ENCODE assay signal across 11 cellular contexts in the genomic region with DNA sequence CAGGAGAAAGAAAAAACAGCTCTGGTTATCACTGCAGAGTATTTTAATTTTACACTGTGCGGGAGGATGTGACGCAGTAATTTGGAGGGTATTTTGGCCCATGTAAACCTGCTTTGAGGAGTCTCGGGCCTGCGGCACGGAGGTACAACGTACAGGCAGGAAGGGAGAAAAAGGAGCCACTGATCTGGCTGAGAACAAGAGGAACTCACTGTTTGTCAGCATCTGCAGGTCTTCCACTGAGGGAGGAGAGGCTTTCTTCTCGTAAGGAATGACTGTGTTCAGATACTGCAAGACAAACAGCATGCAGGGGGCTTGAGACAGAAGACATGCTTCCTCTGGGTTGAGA. TPM values are rescaled to one million over a fixed set of nuclear protein-coding genes. Genes with fewer than 3 reads are reported as not detected.
A peak's percentile ranks its signal among the peaks of the same experiment; 100 is the strongest.
DNase-seq lines count a peak whose midpoint lies in the region; ATAC-seq and TF ChIP-seq lines count a peak whose summit lies in the region.
"Had no signal": no experiment of that assay in that cellular context is flagged by ENCODE, and none has a peak within 500 bp of the region (broad histone marks: within the 10 kb centered on the region; RNA-seq: fewer than 3 reads in every experiment).

No MANE protein-coding gene starts in this region.

- intact Hi-C loops in tibial artery (cut with DNase I; ENCODE audit: low total_unique reads) = no loop called here
- intact Hi-C loops in CD8-positive, alpha-beta T cell (cut with DNase I, micrococcal nuclease) = loop anchor here in 1 of 2 experiments (10.0 kb wide), 1 partner anchor 487 kb away; no protein-coding TSS in a partner anchor
- intact Hi-C loops in lower leg skin (cut with DNase I; ENCODE audit: low total_unique reads) = no loop called here

- no peak for ATAC-seq in lung (ENCODE audit: insufficient read depth, low FRiP score)
- no peak for ATAC-seq in CD8-positive, alpha-beta T cell

- POLR2A ChIA-PET in CD8-positive, alpha-beta T cell (lab: Charles Lee) = no interaction called here

- no peak overlapping the region for H3K27ac ChIP-seq in OCI-LY3 (ENCODE audit: low read length)
- H3K27ac ChIP-seq in lung (ENCODE audit: low read depth in 1 of 2, low read length in 1 of 2) = peak overlapping the region; percentile 58 to 84
- peak overlapping the region; percentile 61 to 69 for H3K27ac ChIP-seq in tibial artery
- no peak overlapping the region for H3K27ac ChIP-seq in CD8-positive, alpha-beta T cell (ENCODE audit: low read depth, low read length)

- no peak overlapping the region for H3K27ac Mint-ChIP-seq in CD8-positive, alpha-beta T cell
- H3K27ac Mint-ChIP-seq: memory B cell had no signal

- no peaks in the 10 kb centered on the region for H3K9me3 ChIP-seq in OCI-LY3 (ENCODE audit: insufficient read depth, low read length)
- H3K9me3 ChIP-seq in endocrine pancreas (ENCODE audit: control insufficient read depth, low read length) = no peaks in the 10 kb centered on the region
- no peaks in the 10 kb centered on the region for H3K9me3 ChIP-seq in lung (ENCODE audit: control insufficient read depth in 2 of 2, insufficient read depth in 1 of 2, low read length in 1 of 2)
- no peaks in the 10 kb centered on the region for H3K9me3 ChIP-seq in tibial artery
- no peaks in the 10 kb centered on the region for H3K9me3 ChIP-seq in CD8-positive, alpha-beta T cell (ENCODE audit: low read length)
- H3K9me3 ChIP-seq: BLaER1 treated with 17β-estradiol and CSF1 and Interleukin-3, amounts not matched to agents 10 nM and 100 nM; pancreas had no signal

- no peak for DNase-seq in lung (ENCODE audit: low spot score)
- DNase-seq in tibial artery = peak in 1 of 2 donors; percentile 27
- no peak for DNase-seq in CD8-positive, alpha-beta T cell
- DNase-seq in NCI-H1105 treated with DMSO at 0.1 percent for 48 hours (lab: John Stamatoyannopoulos, UW) = no peak
- DNase-seq in lower leg skin (ENCODE audit: low spot score in 2 of 2) = no peak
- DNase-seq: NCI-H1436 treated with DMSO at 0.1 percent for 48 hours had no signal

- H3K9me3 Mint-ChIP-seq in CD8-positive, alpha-beta T cell = no peaks in the 10 kb centered on the region
- H3K9me3 Mint-ChIP-seq: memory B cell had no signal

- H3K4me1 Mint-ChIP-seq in CD8-positive, alpha-beta T cell (ENCODE audit: low read depth) = peaks cover 4% of the 10 kb centered on the region
- H3K4me1 Mint-ChIP-seq: memory B cell had no signal

- no peak overlapping the region for H3K4me3 Mint-ChIP-seq in CD8-positive, alpha-beta T cell
- H3K4me3 Mint-ChIP-seq: memory B cell had no signal

- peak overlapping the region; percentile 98; the same call in 1 of the 2 replicates for H2AFZ ChIP-seq in OCI-LY3 (ENCODE audit: low read depth, low read length)

- H3K9ac ChIP-seq in OCI-LY3 (ENCODE audit: low read length) (no peak overlapping the region), endocrine pancreas (ENCODE audit: control insufficient read depth, insufficient read depth, low read length) (peak overlapping the region; percentile 31)

- H3K4me3 ChIP-seq in OCI-LY3 (ENCODE audit: low read length) = no peak overlapping the region
- no peak overlapping the region for H3K4me3 ChIP-seq in endocrine pancreas (ENCODE audit: control insufficient read depth, insufficient read depth, low read length)
- H3K4me3 ChIP-seq in lung = no peak overlapping the region
- H3K4me3 ChIP-seq in tibial artery = no peak overlapping the region
- no peak overlapping the region for H3K4me3 ChIP-seq in CD8-positive, alpha-beta T cell (ENCODE audit: low read depth, low read length)
- H3K4me3 ChIP-seq in lower leg skin (ENCODE audit: low read depth, poor library complexity, severe bottlenecking) = no peak overlapping the region
- H3K4me3 ChIP-seq: pancreas had no signal

- no peaks in the 10 kb centered on the region for H3K79me2 ChIP-seq in OCI-LY3 (ENCODE audit: low read length)

- H3K4me1 ChIP-seq in OCI-LY3 (ENCODE audit: low read length) (0 out of 2 replicates have a peak, but pooled peaks cover 6% of the 10 kb centered on the region), endocrine pancreas (ENCODE audit: control insufficient read depth, insufficient read depth, low read length) (no peaks in the 10 kb centered on the region), lung (ENCODE audit: control insufficient read depth in 2 of 2, insufficient read depth in 2 of 2, low read length in 2 of 2) (peaks cover 9 to 10% of the 10 kb centered on the region in 2 donors), tibial artery (peaks cover 0 to 16% (median 8%) of the 10 kb centered on the region in 4 donors)
- no peaks in the 10 kb centered on the region for H3K4me1 ChIP-seq in CD8-positive, alpha-beta T cell (ENCODE audit: insufficient read depth, low read length)

- H3K36me3 Mint-ChIP-seq in CD8-positive, alpha-beta T cell = no peaks in the 10 kb centered on the region
- H3K36me3 Mint-ChIP-seq: memory B cell had no signal

- 0 out of 2 replicates have a peak, but pooled peaks cover 4% of the 10 kb centered on the region for H3K27me3 ChIP-seq in OCI-LY3 (ENCODE audit: low read depth, low read length)
- H3K27me3 ChIP-seq in endocrine pancreas (ENCODE audit: control insufficient read depth, insufficient read depth, low read length) = no peaks in the 10 kb centered on the region
- no peaks in the 10 kb centered on the region for H3K27me3 ChIP-seq in lung (ENCODE audit: control insufficient read depth, insufficient read depth)
- no peaks in the 10 kb centered on the region for H3K27me3 ChIP-seq in tibial artery
- H3K27me3 ChIP-seq in CD8-positive, alpha-beta T cell (ENCODE audit: insufficient read depth, low read length) = no peaks in the 10 kb centered on the region
- H3K27me3 ChIP-seq: BLaER1 treated with 17β-estradiol and CSF1 and Interleukin-3, amounts not matched to agents 10 nM and 100 nM; pancreas had no signal

- 81 to 94% methylated on average over 7 of the region's 7 CpGs for WGBS in lung, 2 donors
- WGBS in lower leg skin, 2 donors = 82 to 86% methylated on average over 7 of the region's 7 CpGs

- no peaks in the 10 kb centered on the region for H4K20me1 ChIP-seq in OCI-LY3 (ENCODE audit: insufficient read depth, low read length)
- H4K20me1 ChIP-seq: BLaER1 treated with 17β-estradiol and CSF1 and Interleukin-3, amounts not matched to agents 10 nM and 100 nM had no signal

- H3K27me3 Mint-ChIP-seq in CD8-positive, alpha-beta T cell (ENCODE audit: low read depth) = no peaks in the 10 kb centered on the region
- H3K27me3 Mint-ChIP-seq: memory B cell had no signal

- CTCF ChIA-PET in CD8-positive, alpha-beta T cell (lab: Charles Lee) = interaction anchor here (0.8 to 1.8 kb wide), 6 partner anchors 12 to 781 kb away, joined by 3 to 7 read pairs (median 4); no protein-coding TSS in a partner anchor

- TF ChIP-seq CTCF in OCI-LY3 (IDR thresholded peaks at IDR 0.05; ENCODE audit: low read depth, low read length) = no peak
- no peak for TF ChIP-seq CTCF in lung (IDR thresholded peaks at IDR 0.05; ENCODE audit: control extremely low read depth, extremely low read depth)
- TF ChIP-seq CTCF in tibial artery (IDR thresholded peaks at IDR 0.05) = no peak
- TF ChIP-seq CTCF in CD8-positive, alpha-beta T cell (IDR thresholded peaks at IDR 0.05) = no peak
- no peak for TF ChIP-seq CTCF in lower leg skin (IDR thresholded peaks at IDR 0.05)

- no peak overlapping the region for H3K4me2 ChIP-seq in OCI-LY3 (ENCODE audit: low read length)

- no peaks in the 10 kb centered on the region for H3K36me3 ChIP-seq in OCI-LY3 (replicated peaks; ENCODE audit: low read depth, low read length)
- H3K36me3 ChIP-seq in endocrine pancreas (ENCODE audit: control insufficient read depth, insufficient read depth, low read length) = no peaks in the 10 kb centered on the region
- H3K36me3 ChIP-seq in lung (ENCODE audit: control insufficient read depth in 2 of 2, insufficient read depth in 2 of 2, low read length in 2 of 2) = no peaks in the 10 kb centered on the region
- H3K36me3 ChIP-seq in tibial artery = peaks cover 0 to 9% (median 5%) of the 10 kb centered on the region in 3 donors
- H3K36me3 ChIP-seq in CD8-positive, alpha-beta T cell (ENCODE audit: insufficient read depth, low read length) = no peaks in the 10 kb centered on the region
- H3K36me3 ChIP-seq: pancreas had no signal

- TF ChIP-seq POLR2A in lower leg skin (IDR thresholded peaks at IDR 0.05) = no peak

RNA-seq across cellular contexts. Expression of a gene that starts 44.0 kb away (rescaled TPM):
- total RNA-seq in lung (10 to 100 TPM; 19.6 to 37.5 TPM), lower leg skin (10 to 100 TPM in 1 of 4 donors, 1 to 10 TPM in 3; 3.9 to 13.3 (median 5.7) TPM)
- 10 to 100 TPM; 19.0 to 22.3 TPM for polyA plus RNA-seq in lung
- total RNA-seq in CD8-positive, alpha-beta T cell = 1 to 10 TPM; 3.7 to 4.0 TPM

Comparison
In these comparisons a context has a peak if more than half of its experiments do, and no peak if none do; other contexts are left out.
1. H3K27ac ChIP-seq: peak in lung (2 of 2) and tibial artery (2 of 2); none in OCI-LY3 (single experiment) and CD8-positive, alpha-beta T cell (single experiment).